Comparison of ENCODE assay signal across 1 cellular context in the genomic region with DNA sequence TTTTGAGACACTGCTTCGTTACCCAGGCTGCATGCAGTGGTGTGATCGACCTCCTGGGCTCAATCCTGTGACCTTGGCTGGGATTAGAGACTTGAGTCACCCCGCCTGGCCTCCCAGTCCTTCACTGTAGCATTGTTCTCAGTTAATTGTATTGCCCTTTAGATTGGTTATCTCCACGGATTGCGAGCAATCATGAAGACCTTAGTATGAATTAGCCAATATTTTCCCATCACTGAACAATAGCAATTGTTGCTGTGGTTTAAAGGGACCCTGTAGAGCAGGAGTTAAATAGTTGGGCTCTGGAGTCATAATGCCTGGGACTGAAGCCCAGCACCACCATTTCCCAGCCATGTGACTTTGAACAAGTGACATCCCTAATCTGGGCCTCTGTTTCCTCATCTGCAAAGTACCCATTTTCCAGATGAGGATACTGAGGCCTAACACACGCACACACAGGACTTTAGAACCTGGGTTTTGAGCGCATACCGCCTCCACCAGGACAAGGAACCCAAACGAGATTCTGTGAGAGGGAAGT.
TF ChIP-seq lines count a peak whose summit lies in the region.

No MANE protein-coding gene starts in this region.

TF ChIP-seq in K562, 482 proteins besides CTCF, POLR2A, EP300 and RAD21:
- TF ChIP-seq CBX1 (IDR thresholded peaks at IDR 0.05; ENCODE audit: low read depth) = peak; percentile 58; the same call in 1 of the 2 replicates
- TF ChIP-seq, protein P1, sequence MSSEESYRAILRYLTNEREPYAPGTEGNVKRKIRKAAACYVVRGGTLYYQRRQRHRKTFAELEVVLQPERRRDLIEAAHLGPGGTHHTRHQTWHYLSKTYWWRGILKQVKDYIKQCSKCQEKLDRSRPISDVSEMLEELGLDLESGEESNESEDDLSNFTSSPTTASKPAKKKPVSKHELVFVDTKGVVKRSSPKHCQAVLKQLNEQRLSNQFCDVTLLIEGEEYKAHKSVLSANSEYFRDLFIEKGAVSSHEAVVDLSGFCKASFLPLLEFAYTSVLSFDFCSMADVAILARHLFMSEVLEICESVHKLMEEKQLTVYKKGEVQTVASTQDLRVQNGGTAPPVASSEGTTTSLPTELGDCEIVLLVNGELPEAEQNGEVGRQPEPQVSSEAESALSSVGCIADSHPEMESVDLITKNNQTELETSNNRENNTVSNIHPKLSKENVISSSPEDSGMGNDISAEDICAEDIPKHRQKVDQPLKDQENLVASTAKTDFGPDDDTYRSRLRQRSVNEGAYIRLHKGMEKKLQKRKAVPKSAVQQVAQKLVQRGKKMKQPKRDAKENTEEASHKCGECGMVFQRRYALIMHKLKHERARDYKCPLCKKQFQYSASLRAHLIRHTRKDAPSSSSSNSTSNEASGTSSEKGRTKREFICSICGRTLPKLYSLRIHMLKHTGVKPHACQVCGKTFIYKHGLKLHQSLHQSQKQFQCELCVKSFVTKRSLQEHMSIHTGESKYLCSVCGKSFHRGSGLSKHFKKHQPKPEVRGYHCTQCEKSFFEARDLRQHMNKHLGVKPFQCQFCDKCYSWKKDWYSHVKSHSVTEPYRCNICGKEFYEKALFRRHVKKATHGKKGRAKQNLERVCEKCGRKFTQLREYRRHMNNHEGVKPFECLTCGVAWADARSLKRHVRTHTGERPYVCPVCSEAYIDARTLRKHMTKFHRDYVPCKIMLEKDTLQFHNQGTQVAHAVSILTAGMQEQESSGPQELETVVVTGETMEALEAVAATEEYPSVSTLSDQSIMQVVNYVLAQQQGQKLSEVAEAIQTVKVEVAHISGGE (CRISPR knock-in tag; IDR thresholded peaks at IDR 0.05) = no peak
- 0 out of 2 replicates have a peak, but pooled peaks have one; percentile 46 for TF ChIP-seq SMARCA5 (IDR thresholded peaks at IDR 0.05)
- no peak for TF ChIP-seq ARNT (IDR thresholded peaks at IDR 0.05)
- no peak for TF ChIP-seq TEAD1 (CRISPR knock-in tag; IDR thresholded peaks at IDR 0.05)
- no peak for TF ChIP-seq CCAR2 (IDR thresholded peaks at IDR 0.05; ENCODE audit: low read depth, low read length)
- peak; percentile 98 for TF ChIP-seq BCOR (IDR thresholded peaks at IDR 0.05)
- TF ChIP-seq, protein P2, sequence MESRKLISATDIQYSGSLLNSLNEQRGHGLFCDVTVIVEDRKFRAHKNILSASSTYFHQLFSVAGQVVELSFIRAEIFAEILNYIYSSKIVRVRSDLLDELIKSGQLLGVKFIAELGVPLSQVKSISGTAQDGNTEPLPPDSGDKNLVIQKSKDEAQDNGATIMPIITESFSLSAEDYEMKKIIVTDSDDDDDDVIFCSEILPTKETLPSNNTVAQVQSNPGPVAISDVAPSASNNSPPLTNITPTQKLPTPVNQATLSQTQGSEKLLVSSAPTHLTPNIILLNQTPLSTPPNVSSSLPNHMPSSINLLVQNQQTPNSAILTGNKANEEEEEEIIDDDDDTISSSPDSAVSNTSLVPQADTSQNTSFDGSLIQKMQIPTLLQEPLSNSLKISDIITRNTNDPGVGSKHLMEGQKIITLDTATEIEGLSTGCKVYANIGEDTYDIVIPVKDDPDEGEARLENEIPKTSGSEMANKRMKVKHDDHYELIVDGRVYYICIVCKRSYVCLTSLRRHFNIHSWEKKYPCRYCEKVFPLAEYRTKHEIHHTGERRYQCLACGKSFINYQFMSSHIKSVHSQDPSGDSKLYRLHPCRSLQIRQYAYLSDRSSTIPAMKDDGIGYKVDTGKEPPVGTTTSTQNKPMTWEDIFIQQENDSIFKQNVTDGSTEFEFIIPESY (CRISPR knock-in tag; IDR thresholded peaks at IDR 0.05) = peak; percentile 96
- no peak for TF ChIP-seq ZC3H4 (CRISPR knock-in tag; IDR thresholded peaks at IDR 0.05; ENCODE audit: borderline replicate concordance)
- TF ChIP-seq ADNP (tag; IDR thresholded peaks at IDR 0.05) = peak; percentile 88
- TF ChIP-seq NR2C2 (CRISPR knock-in tag; IDR thresholded peaks at IDR 0.05) = no peak
- no peak for TF ChIP-seq NR2C2 (tag; IDR thresholded peaks at IDR 0.05)
- peak; percentile 61; the same call in 1 of the 2 replicates for TF ChIP-seq SOX6 (IDR thresholded peaks at IDR 0.05)
- peak; percentile 73; the same call in 1 of the 2 replicates for TF ChIP-seq PTBP1 (IDR thresholded peaks at IDR 0.05; ENCODE audit: low read depth, low read length)
- TF ChIP-seq RBM25 (IDR thresholded peaks at IDR 0.05; ENCODE audit: low read depth, low read length, severe bottlenecking) = peak; percentile 86
- TF ChIP-seq PHF20 (IDR thresholded peaks at IDR 0.05; ENCODE audit: partially characterized antibody) = peak; percentile 53
- TF ChIP-seq HDAC2 (IDR thresholded peaks at IDR 0.05) = peak; percentile 59; the same call in 1 of the 2 replicates
- TF ChIP-seq SMAD2 (IDR thresholded peaks at IDR 0.05; ENCODE audit: low read depth, low read length) = no peak
- 0 out of 3 replicates have a peak, but pooled peaks of 1 of the 2 experiments have one; percentile 23 for TF ChIP-seq CBX3 (IDR thresholded peaks at IDR 0.05; ENCODE audit: borderline replicate concordance in 1 of 2, low read length in 2 of 2)
- TF ChIP-seq KDM1A (IDR thresholded peaks at IDR 0.05) = peak; percentile 73 to 88
